1 cellular context compared by ENCODE assay signal in the genomic region with DNA sequence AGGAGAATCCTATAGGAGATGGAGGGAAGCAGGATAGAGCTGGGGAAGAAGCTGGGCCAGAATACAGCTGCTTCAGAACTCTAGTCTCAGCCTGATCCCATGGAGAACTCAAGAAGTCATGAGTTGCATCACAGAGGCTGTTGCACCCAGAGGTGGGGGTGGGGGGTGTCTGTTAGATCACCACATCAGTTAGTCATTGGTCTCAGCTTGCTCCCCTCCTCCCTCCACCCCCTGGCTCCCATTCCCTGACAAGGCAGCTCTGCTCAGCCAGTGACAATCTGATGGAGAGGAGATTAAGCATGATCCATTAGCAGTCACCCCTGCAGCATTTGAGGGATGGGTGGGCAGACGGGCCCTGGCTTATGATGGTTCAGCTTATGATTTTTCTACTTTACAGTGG.
TF ChIP-seq lines count a peak whose summit lies in the region.

No MANE protein-coding gene starts in this region.

TF ChIP-seq in WTC11, 78 proteins besides CTCF, POLR2A, EP300 and RAD21 (continued from another document):
- TF ChIP-seq, protein P1, sequence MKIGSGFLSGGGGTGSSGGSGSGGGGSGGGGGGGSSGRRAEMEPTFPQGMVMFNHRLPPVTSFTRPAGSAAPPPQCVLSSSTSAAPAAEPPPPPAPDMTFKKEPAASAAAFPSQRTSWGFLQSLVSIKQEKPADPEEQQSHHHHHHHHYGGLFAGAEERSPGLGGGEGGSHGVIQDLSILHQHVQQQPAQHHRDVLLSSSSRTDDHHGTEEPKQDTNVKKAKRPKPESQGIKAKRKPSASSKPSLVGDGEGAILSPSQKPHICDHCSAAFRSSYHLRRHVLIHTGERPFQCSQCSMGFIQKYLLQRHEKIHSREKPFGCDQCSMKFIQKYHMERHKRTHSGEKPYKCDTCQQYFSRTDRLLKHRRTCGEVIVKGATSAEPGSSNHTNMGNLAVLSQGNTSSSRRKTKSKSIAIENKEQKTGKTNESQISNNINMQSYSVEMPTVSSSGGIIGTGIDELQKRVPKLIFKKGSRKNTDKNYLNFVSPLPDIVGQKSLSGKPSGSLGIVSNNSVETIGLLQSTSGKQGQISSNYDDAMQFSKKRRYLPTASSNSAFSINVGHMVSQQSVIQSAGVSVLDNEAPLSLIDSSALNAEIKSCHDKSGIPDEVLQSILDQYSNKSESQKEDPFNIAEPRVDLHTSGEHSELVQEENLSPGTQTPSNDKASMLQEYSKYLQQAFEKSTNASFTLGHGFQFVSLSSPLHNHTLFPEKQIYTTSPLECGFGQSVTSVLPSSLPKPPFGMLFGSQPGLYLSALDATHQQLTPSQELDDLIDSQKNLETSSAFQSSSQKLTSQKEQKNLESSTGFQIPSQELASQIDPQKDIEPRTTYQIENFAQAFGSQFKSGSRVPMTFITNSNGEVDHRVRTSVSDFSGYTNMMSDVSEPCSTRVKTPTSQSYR (CRISPR knock-in tag; IDR thresholded peaks at IDR 0.05), result no peak
- TF ChIP-seq MXD4 (CRISPR knock-in tag; IDR thresholded peaks at IDR 0.05; ENCODE audit: borderline replicate concordance), result no peak
